Comparison of ENCODE assay signal across 1 cellular context in the genomic region with DNA sequence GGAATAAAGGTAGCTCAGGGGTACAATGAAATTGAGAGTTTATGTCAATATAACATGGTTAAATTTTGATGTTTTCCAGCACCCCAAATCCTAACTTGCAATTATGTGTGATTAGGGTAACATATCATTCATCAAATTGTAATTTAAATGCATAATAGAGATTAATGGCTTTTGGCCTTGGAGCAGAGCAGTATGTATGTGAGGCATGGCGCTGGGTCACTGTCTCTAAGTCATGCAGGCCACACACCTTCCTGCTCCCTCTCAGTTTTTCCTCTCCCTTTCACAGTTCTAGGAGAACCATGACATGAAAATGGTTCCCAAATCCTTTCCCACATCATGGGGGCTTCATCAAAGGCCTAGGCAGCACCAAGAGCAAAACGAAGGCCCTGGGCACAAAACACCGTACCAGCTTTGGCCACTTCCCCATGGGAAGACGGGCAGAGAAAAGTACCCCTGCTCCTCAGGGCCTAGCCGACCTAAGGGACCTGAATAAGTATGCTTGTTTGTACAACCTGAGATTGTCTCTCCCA.
TF ChIP-seq lines count a peak whose summit lies in the region.

No MANE protein-coding gene starts in this region.

TF ChIP-seq in GM23338, 12 proteins besides CTCF, POLR2A, EP300 and RAD21 (continued from another document):
- TF ChIP-seq, protein P1, sequence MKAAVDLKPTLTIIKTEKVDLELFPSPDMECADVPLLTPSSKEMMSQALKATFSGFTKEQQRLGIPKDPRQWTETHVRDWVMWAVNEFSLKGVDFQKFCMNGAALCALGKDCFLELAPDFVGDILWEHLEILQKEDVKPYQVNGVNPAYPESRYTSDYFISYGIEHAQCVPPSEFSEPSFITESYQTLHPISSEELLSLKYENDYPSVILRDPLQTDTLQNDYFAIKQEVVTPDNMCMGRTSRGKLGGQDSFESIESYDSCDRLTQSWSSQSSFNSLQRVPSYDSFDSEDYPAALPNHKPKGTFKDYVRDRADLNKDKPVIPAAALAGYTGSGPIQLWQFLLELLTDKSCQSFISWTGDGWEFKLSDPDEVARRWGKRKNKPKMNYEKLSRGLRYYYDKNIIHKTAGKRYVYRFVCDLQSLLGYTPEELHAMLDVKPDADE (IDR thresholded peaks at IDR 0.05), result no peak
- TF ChIP-seq, protein P2, sequence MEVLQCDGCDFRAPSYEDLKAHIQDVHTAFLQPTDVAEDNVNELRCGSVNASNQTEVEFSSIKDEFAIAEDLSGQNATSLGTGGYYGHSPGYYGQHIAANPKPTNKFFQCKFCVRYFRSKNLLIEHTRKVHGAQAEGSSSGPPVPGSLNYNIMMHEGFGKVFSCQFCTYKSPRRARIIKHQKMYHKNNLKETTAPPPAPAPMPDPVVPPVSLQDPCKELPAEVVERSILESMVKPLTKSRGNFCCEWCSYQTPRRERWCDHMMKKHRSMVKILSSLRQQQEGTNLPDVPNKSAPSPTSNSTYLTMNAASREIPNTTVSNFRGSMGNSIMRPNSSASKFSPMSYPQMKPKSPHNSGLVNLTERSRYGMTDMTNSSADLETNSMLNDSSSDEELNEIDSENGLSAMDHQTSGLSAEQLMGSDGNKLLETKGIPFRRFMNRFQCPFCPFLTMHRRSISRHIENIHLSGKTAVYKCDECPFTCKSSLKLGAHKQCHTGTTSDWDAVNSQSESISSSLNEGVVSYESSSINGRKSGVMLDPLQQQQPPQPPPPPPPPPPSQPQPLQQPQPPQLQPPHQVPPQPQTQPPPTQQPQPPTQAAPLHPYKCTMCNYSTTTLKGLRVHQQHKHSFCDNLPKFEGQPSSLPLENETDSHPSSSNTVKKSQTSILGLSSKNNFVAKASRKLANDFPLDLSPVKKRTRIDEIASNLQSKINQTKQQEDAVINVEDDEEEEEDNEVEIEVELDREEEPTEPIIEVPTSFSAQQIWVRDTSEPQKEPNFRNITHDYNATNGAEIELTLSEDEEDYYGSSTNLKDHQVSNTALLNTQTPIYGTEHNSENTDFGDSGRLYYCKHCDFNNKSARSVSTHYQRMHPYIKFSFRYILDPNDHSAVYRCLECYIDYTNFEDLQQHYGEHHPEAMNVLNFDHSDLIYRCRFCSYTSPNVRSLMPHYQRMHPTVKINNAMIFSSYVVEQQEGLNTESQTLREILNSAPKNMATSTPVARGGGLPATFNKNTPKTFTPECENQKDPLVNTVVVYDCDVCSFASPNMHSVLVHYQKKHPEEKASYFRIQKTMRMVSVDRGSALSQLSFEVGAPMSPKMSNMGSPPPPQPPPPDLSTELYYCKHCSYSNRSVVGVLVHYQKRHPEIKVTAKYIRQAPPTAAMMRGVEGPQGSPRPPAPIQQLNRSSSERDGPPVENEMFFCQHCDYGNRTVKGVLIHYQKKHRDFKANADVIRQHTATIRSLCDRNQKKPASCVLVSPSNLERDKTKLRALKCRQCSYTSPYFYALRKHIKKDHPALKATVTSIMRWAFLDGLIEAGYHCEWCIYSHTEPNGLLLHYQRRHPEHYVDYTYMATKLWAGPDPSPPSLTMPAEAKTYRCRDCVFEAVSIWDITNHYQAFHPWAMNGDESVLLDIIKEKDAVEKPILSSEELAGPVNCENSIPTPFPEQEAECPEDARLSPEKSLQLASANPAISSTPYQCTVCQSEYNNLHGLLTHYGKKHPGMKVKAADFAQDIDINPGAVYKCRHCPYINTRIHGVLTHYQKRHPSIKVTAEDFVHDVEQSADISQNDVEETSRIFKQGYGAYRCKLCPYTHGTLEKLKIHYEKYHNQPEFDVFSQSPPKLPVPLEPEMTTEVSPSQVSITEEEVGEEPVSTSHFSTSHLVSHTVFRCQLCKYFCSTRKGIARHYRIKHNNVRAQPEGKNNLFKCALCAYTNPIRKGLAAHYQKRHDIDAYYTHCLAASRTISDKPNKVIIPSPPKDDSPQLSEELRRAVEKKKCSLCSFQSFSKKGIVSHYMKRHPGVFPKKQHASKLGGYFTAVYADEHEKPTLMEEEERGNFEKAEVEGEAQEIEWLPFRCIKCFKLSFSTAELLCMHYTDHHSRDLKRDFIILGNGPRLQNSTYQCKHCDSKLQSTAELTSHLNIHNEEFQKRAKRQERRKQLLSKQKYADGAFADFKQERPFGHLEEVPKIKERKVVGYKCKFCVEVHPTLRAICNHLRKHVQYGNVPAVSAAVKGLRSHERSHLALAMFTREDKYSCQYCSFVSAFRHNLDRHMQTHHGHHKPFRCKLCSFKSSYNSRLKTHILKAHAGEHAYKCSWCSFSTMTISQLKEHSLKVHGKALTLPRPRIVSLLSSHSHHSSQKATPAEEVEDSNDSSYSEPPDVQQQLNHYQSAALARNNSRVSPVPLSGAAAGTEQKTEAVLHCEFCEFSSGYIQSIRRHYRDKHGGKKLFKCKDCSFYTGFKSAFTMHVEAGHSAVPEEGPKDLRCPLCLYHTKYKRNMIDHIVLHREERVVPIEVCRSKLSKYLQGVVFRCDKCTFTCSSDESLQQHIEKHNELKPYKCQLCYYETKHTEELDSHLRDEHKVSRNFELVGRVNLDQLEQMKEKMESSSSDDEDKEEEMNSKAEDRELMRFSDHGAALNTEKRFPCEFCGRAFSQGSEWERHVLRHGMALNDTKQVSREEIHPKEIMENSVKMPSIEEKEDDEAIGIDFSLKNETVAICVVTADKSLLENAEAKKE (CRISPR knock-in tag; IDR thresholded peaks at IDR 0.05), result no peak
